In the genomic region with DNA sequence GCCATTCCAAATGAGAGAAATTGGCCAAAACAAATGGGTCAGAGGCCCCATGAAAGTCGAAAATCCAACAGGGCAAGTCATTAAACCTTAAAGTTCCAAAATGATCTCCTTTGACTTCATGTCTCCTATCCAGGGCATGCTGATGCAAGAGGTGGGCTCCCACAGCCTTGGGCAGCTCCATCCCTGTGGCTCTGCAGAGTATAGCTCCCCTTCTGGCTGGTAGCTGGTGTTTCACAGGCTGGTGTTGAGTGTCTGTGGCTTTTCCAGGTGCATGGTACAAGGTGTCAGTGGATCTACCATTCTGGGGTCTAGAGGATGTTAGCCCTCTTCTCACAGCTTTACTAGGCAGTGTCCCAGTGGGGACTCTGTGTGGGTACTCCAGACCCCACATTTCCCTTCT, we compare ENCODE assay signal across 10 cellular contexts.
"Had no signal": no experiment of that assay in that cellular context is flagged by ENCODE, and none has a peak within 500 bp of the region (broad histone marks: within the 10 kb centered on the region; RNA-seq: fewer than 3 reads in every experiment).

No MANE protein-coding gene starts in this region.

- H3K4me1 Mint-ChIP-seq: IgD-negative memory B cell had no signal

- H3K36me3 ChIP-seq: HAP-1 had no signal

- DNase-seq: GM23248, GOT3, H7, HFFc6, KBM-7 had no signal

- ATAC-seq: HCT116, HepG2 had no signal

- H3K27me3 Mint-ChIP-seq: IgD-negative memory B cell had no signal

- H3K36me3 Mint-ChIP-seq: IgD-negative memory B cell had no signal

- H3K4me3 Mint-ChIP-seq: HFFc6, IgD-negative memory B cell had no signal

- H3K27ac ChIP-seq: GM23248, HL-60 had no signal

- H3K27ac Mint-ChIP-seq: HFFc6, IgD-negative memory B cell had no signal

- H3K4me3 ChIP-seq: GM23248, HAP-1 had no signal
